17 cellular contexts compared by ENCODE assay signal in genomic region chr11:20010861-20011225, GRCh38.
"Had no signal": no experiment of that assay in that cellular context is flagged by ENCODE, and none has a peak within 500 bp of the region (broad histone marks: within the 10 kb centered on the region; RNA-seq: fewer than 3 reads in every experiment).

No MANE protein-coding gene starts in this region.

- H2AFZ ChIP-seq: neural progenitor cell had no signal

- H3K9me3 ChIP-seq: adrenal gland, esophagus muscularis mucosa, lower lobe of right lung, sigmoid colon had no signal

- H3K4me1 ChIP-seq: adrenal gland, lower lobe of right lung had no signal

- H3K27me3 ChIP-seq: adrenal gland, esophagus muscularis mucosa, neural progenitor cell, sigmoid colon had no signal

- DNase-seq: activated CD4-positive, alpha-beta memory T cell treated with anti-CD3 and anti-CD28 coated beads, Interleukin-2, amount 10 ng/mL, durations not matched to agents 7 days and 5 days; activated effector memory CD4-positive, alpha-beta T cell treated with anti-CD3 and anti-CD28 coated beads, Interleukin-2, amount 50 U/mL, for 16 hours; activated T-cell treated with anti-CD3 and anti-CD28 coated beads, Interleukin-2, amount 50 U/mL, for 4 hours; adrenal gland; caudate nucleus; hypothalamus; lower lobe of right lung; midbrain; sigmoid colon; stimulated activated CD4-positive, alpha-beta T cell treated with anti-CD3 and anti-CD28 coated beads, Interleukin-1b, Interleukin-23, amount 100 ng/mL, for 48 hours; stimulated activated naive CD8-positive, alpha-beta T cell treated with anti-CD3 and anti-CD28 coated beads, Interleukin-15, amount 100 ng/mL, for 72 hours; T-helper 1 cell; T1000 had no signal

- H3K27ac ChIP-seq: adrenal gland, esophagus muscularis mucosa, lower lobe of right lung, neural progenitor cell had no signal

- H3K4me3 ChIP-seq: adrenal gland, esophagus muscularis mucosa, lower lobe of right lung, neural progenitor cell, sigmoid colon had no signal

- FAIRE-seq: colon, endometrium had no signal

- H3K9ac ChIP-seq: neural progenitor cell had no signal

- H3K36me3 ChIP-seq: adrenal gland, esophagus muscularis mucosa, lower lobe of right lung, neural progenitor cell, sigmoid colon had no signal

- ATAC-seq: activated T-cell treated with anti-CD3 and anti-CD28 coated beads, Interleukin-2, amount 50 U/mL, for 4 hours; stimulated activated naive CD8-positive, alpha-beta T cell treated with anti-CD3 and anti-CD28 coated beads, Interleukin-15, amount 100 ng/mL, for 72 hours had no signal
